In the genomic region with DNA sequence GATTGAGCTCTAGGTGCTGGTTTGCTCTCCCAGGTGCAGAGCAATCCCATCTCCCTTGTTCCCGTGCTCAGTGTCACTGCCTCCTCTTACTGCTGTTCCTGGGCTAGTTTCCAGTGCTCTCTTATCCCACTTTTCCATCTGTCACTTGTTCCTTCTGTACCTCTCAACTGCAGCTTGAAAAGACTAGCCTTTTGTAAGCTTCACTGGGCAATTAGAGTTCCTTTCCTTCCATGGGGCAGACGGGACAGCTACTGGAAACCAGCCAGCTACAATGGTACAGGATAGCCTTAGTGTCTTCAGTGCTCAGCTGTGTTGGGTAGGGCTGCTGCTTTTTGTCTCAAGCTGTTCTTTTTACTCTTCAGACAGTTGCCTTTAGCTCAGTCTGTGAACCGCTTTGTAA, we compare ENCODE assay signal across 13 cellular contexts. TPM values are rescaled to one million over a fixed set of nuclear protein-coding genes. Genes with fewer than 3 reads are reported as not detected.
DNase-seq lines count a peak whose midpoint lies in the region; ATAC-seq and TF ChIP-seq lines count a peak whose summit lies in the region.
"Had no signal": no experiment of that assay in that cellular context is flagged by ENCODE, and none has a peak within 500 bp of the region (broad histone marks: within the 10 kb centered on the region; RNA-seq: fewer than 3 reads in every experiment).

No MANE protein-coding gene starts in this region.

- H3K4me1 ChIP-seq in adrenal gland (replicated peaks in 1 of 2), result peaks cover 16 to 28% of the 10 kb centered on the region in 2 donors
- H3K4me1 ChIP-seq in thyroid gland, result peaks cover 7 to 16% of the 10 kb centered on the region in 2 donors

- H3K27ac ChIP-seq in adrenal gland (peak overlapping the region; percentile 7 to 68 (median 24)), thyroid gland (peak overlapping the region in 2 of 3 donors; percentile 7 to 29)
- H3K27ac ChIP-seq: vagina had no signal

- no peak for TF ChIP-seq POLR2A in adrenal gland (IDR thresholded peaks at IDR 0.05)
- TF ChIP-seq POLR2A in thyroid gland (IDR thresholded peaks at IDR 0.05), result no peak

- 35 to 53% (median 43%) methylated on average over 3 of the region's 3 CpGs for WGBS in adrenal gland, 4 donors
- 27 to 37% methylated on average over 3 of the region's 3 CpGs for WGBS in thyroid gland, 2 donors

- H3K36me3 ChIP-seq in adrenal gland (replicated peaks in 1 of 2), result peaks cover 0 to 54% of the 10 kb centered on the region in 2 donors
- peaks cover 27 to 51% of the 10 kb centered on the region in 2 donors for H3K36me3 ChIP-seq in thyroid gland

- H3K4me3 ChIP-seq in adrenal gland (no peak overlapping the region), thyroid gland (replicated peaks in 1 of 3) (no peak overlapping the region)
- H3K4me3 ChIP-seq: vagina had no signal

- DNase-seq in Right ventricle myocardium inferior (ENCODE audit: missing footprints) (no peak), cardiac septum (ENCODE audit: low spot score) (no peak), adrenal gland (peak in 5 of 7 donors; percentile 26 to 77 (median 41)), kidney tubule cell (ENCODE audit: low spot score) (peak; percentile 22), thyroid gland (peak; percentile 75 to 82), NCI-H146 treated with DMSO at 0.1 percent for 48 hours (lab: John Stamatoyannopoulos, UW; ENCODE audit: unreplicated experiment) (no peak), NOMO-1 treated with dmso at 0.1 percent for 144 hours (lab: John Stamatoyannopoulos, UW; ENCODE audit: unreplicated experiment) (no peak)
- DNase-seq: central memory CD4-positive, alpha-beta T cell; foreskin melanocyte; naive B cell; NCI-H226 had no signal

- no peaks in the 10 kb centered on the region for H3K27me3 ChIP-seq in adrenal gland
- H3K27me3 ChIP-seq in thyroid gland, result no peaks in the 10 kb centered on the region
- H3K27me3 ChIP-seq: vagina had no signal

- H3K9me3 ChIP-seq in adrenal gland (replicated peaks in 1 of 3) (no peaks in the 10 kb centered on the region), thyroid gland (no peaks in the 10 kb centered on the region)
- H3K9me3 ChIP-seq: vagina had no signal

- intact Hi-C loops in Right ventricle myocardium inferior (cut with DNase I), result loop anchor here (1.0 kb wide), 1 partner anchor 91 kb away; no protein-coding TSS in a partner anchor
- intact Hi-C loops in cardiac septum (cut with DNase I), result no loop called here
- intact Hi-C loops in adrenal gland (cut with DNase I), result no loop called here
- intact Hi-C loops in thyroid gland (cut with DNase I), result no loop called here

- ATAC-seq in Right ventricle myocardium inferior, result peak; percentile 77
- no peak for ATAC-seq in HG02610 (IDR thresholded peaks at IDR 0.05; ENCODE audit: unreplicated experiment)

- no peak for TF ChIP-seq CTCF in adrenal gland (IDR thresholded peaks at IDR 0.05)
- TF ChIP-seq CTCF in thyroid gland (IDR thresholded peaks at IDR 0.05), result no peak

RNA-seq across cellular contexts. Expression of a gene that starts 31.6 kb away (rescaled TPM):
- total RNA-seq in Right ventricle myocardium inferior (74.5 TPM), cardiac septum (71.0 TPM), adrenal gland (100 to 1,000 TPM in 1 of 8 donors, 10 to 100 TPM in 5, 1 to 10 TPM in 2; 6.5 to 103 (median 18.7) TPM), thyroid gland (10 to 100 TPM in 1 of 4 donors, 1 to 10 TPM in 3; 4.0 to 14.4 (median 8.7) TPM)
- polyA plus RNA-seq in adrenal gland, result 10 to 100 TPM in 2 of 3 donors, 1 to 10 TPM in 1; 6.3 to 20.9 (median 13.0) TPM

RNA-seq across cellular contexts. Expression of a gene that starts 40.0 kb away (rescaled TPM):
- 28.1 TPM for total RNA-seq in Right ventricle myocardium inferior
- 19.4 TPM for total RNA-seq in cardiac septum
- 10 to 100 TPM; 36.3 to 80.1 (median 50.6) TPM for total RNA-seq in adrenal gland
- polyA plus RNA-seq in adrenal gland, result 10 to 100 TPM; 12.0 to 57.8 (median 16.3) TPM
- 10 to 100 TPM; 36.3 to 48.1 (median 37.5) TPM for total RNA-seq in thyroid gland

Comparison
In these comparisons a context has a peak if more than half of its experiments do, and no peak if none do; other contexts are left out.
1. DNase-seq: peak in adrenal gland (5 of 7), kidney tubule cell (single experiment) and thyroid gland (2 of 2); none in Right ventricle myocardium inferior (single experiment), cardiac septum (single experiment), NCI-H146 treated with DMSO at 0.1 percent for 48 hours (single experiment) and NOMO-1 treated with dmso at 0.1 percent for 144 hours (single experiment).